Comparison of ENCODE assay signal across 9 cellular contexts in the genomic region with DNA sequence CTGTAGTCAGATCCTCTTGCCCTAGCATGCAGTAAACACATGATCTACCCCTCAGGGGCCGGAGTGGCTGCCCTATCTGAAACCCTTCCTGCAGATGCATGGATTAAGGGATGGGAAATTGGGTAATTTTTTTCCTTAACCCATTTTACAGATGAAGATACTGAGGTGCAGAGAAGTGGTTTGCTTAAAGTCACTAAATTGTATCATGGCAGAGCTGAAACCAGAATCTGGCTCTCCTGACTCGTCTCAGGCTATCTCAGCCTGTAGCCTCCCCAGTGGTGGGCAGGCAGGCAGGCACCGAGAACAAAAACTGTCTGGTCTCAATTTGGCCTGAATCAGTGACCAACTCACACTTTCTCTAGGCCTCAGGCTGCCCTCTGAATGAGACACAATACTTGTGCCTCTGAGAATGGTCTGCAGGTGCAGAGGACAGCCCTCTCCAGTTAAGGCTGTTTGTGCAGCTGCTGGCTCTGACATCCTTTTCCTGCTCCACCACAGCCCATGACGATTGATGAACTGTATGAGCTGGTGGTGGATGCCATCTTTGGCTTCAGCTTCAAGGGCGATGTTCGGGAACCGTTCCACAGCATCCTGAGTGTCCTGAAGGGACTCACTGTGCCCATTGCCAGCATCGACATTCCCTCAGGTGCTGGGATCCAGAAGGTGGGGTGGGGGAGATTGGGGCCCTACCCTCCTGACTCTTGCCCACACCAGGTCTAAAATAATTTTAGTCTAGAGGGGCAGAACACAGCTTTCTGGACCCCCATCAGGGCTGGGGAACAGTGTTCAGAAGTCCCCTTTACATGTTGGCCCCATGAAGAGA. TPM values are rescaled to one million over a fixed set of nuclear protein-coding genes. Genes with fewer than 3 reads are reported as not detected.
DNase-seq lines count a peak whose midpoint lies in the region; ATAC-seq, FAIRE-seq and TF ChIP-seq lines count a peak whose summit lies in the region.
"Had no signal": no experiment of that assay in that cellular context is flagged by ENCODE, and none has a peak within 500 bp of the region (broad histone marks: within the 10 kb centered on the region; RNA-seq: fewer than 3 reads in every experiment).

No MANE protein-coding gene starts in this region.

- H3K27me3 ChIP-seq in HCT116 (ENCODE audit: insufficient read depth, low read length) (no peaks in the 10 kb centered on the region), K562 (ENCODE audit: control insufficient read depth in 2 of 2, insufficient read depth in 2 of 2, low read length in 2 of 2) (no peaks in the 10 kb centered on the region), psoas muscle (ENCODE audit: insufficient read depth in 3 of 3, low read length in 2 of 3) (no peaks in the 10 kb centered on the region), adrenal gland (no peaks in the 10 kb centered on the region)
- H3K27me3 ChIP-seq: right atrium auricular region, thyroid gland had no signal

- peak overlapping the region; percentile 60 to 95 for H3K4me3 ChIP-seq in HCT116 (replicated peaks in 1 of 2; ENCODE audit: low read depth in 1 of 2, low read length in 2 of 2)
- peak overlapping the region; percentile 88; the same call in 1 of the 2 replicates for H3K4me3 ChIP-seq in K562
- H3K4me3 ChIP-seq in psoas muscle, result peak overlapping the region; percentile 83
- H3K4me3 ChIP-seq in adrenal gland, result no peak overlapping the region

- BruUV-seq in HCT116 (replicated peaks; lab: Mats Ljungman, UMichigan) (no TSS peak), K562 (replicated peaks; lab: Mats Ljungman, UMichigan) (no TSS peak)

- ATAC-seq in HCT116 (no peak), K562 (no peak), psoas muscle (no peak), HG02852 (IDR thresholded peaks at IDR 0.05; ENCODE audit: unreplicated experiment) (no peak)

- TF ChIP-seq POLR2A in HCT116 (IDR thresholded peaks at IDR 0.05; ENCODE audit: borderline replicate concordance, extremely low read depth, insufficient read depth, insufficient read length) (no peak), K562 (conservative IDR thresholded peaks at IDR 0.05) (peak; percentile 15; the same call in 1 of the 2 replicates), adrenal gland (IDR thresholded peaks at IDR 0.05) (no peak)

- H3K9ac ChIP-seq in HCT116 (ENCODE audit: low read length) (peak overlapping the region; percentile 97), K562 (ENCODE audit: insufficient read depth in 1 of 2, low read depth in 2 of 2, low read length in 2 of 2) (peak overlapping the region in 1 of 2 experiments; percentile 88; a peak in 3 of 4 replicates)

- in situ Hi-C loops in K562 (cut with MboI), result no loop called here

- intact Hi-C loops in HCT116 (cut with micrococcal nuclease) (no loop called here), K562 (cut with micrococcal nuclease) (no loop called here), psoas muscle (cut with DNase I) (no loop called here), adrenal gland (cut with DNase I) (no loop called here)

- H3K79me2 ChIP-seq in HCT116 (ENCODE audit: insufficient read depth, low read length) (peaks cover 33% of the 10 kb centered on the region; the same call in 1 of the 2 replicates), K562 (ENCODE audit: control insufficient read depth, insufficient read depth, low read length) (peaks cover 27% of the 10 kb centered on the region)

- H3K9me3 ChIP-seq in HCT116 (ENCODE audit: control insufficient read depth in 1 of 2, insufficient read depth in 1 of 2, low read depth in 1 of 2, low read length in 2 of 2) (no peaks in the 10 kb centered on the region), K562 (replicated peaks; ENCODE audit: control insufficient read depth, insufficient read depth, low read depth, low read length) (no peaks in the 10 kb centered on the region), psoas muscle (no peaks in the 10 kb centered on the region), adrenal gland (replicated peaks in 1 of 3) (no peaks in the 10 kb centered on the region)
- H3K9me3 ChIP-seq: right atrium auricular region, thyroid gland had no signal

- H3K27ac ChIP-seq in HCT116 (ENCODE audit: low read depth, low read length) (peak overlapping the region; percentile 89), K562 (ENCODE audit: extremely low read depth, low read depth, low read length) (no peak overlapping the region), psoas muscle (no peak overlapping the region), adrenal gland (no peak overlapping the region)

- TF ChIP-seq EP300 in K562 (IDR thresholded peaks at IDR 0.05; ENCODE audit: low read length), result no peak

- H2AFZ ChIP-seq in HCT116 (ENCODE audit: low read depth, low read length, poor library complexity, severe bottlenecking) (no peak overlapping the region), K562 (ENCODE audit: low read depth, low read length) (no peak overlapping the region)

- H3K9me2 ChIP-seq in HCT116 (ENCODE audit: insufficient read depth), result no peaks in the 10 kb centered on the region

- H3K4me1 ChIP-seq in HCT116 (ENCODE audit: control insufficient read depth in 1 of 2, insufficient read depth in 2 of 2, low read length in 2 of 2), result peaks cover 4 to 19% of the 10 kb centered on the region in 2 experiments; a peak in 2 of 4 replicates
- H3K4me1 ChIP-seq in K562 (replicated peaks in 1 of 2; ENCODE audit: control insufficient read depth in 2 of 2, insufficient read depth in 2 of 2, low read length in 2 of 2), result peaks cover 7 to 15% of the 10 kb centered on the region in 2 experiments; a peak in 4 of 5 replicates
- peaks cover 12% of the 10 kb centered on the region for H3K4me1 ChIP-seq in psoas muscle
- H3K4me1 ChIP-seq in adrenal gland (replicated peaks in 1 of 2), result peaks cover 6 to 13% of the 10 kb centered on the region in 2 donors

- POLR2A ChIA-PET in HCT116 (lab: Charles Lee), result interaction anchor here (1.1 kb wide), 2 partner anchors 68 to 91 kb away, joined by 3 read pairs; no protein-coding TSS in a partner anchor
- POLR2A ChIA-PET in K562 (lab: Yijun Ruan, JAX), result interaction anchor here (0.6 to 2.6 kb wide), 13 partner anchors 7 to 869 kb away, joined by 3 to 13 read pairs (median 4); a partner anchor contains a TSS

- H3K36me3 ChIP-seq in HCT116 (ENCODE audit: control insufficient read depth in 1 of 2, insufficient read depth in 2 of 2, low read length in 2 of 2), result peaks cover 28 to 50% of the 10 kb centered on the region in 2 experiments; a peak in 3 of 4 replicates
- H3K36me3 ChIP-seq in K562 (ENCODE audit: control insufficient read depth, insufficient read depth, low read length), result peaks cover 61% of the 10 kb centered on the region
- H3K36me3 ChIP-seq in psoas muscle (ENCODE audit: insufficient read depth in 1 of 2, low read depth in 1 of 2), result peaks cover 16 to 57% of the 10 kb centered on the region in 2 donors
- peaks cover 0 to 37% of the 10 kb centered on the region in 2 donors for H3K36me3 ChIP-seq in adrenal gland (replicated peaks in 1 of 2)

- RAD21 ChIA-PET in HCT116 (lab: Charles Lee; ENCODE audit: low non-redundant PET in 1 of 2, low total read pairs in 2 of 2, uncharacterized antibody in 2 of 2, unreplicated experiment in 2 of 2), result interaction anchor here in 1 of 2 experiments (0.7 kb wide), 1 partner anchor 300 kb away, joined by 3 read pairs; no protein-coding TSS in a partner anchor

- TF ChIP-seq RAD21 in HCT116 (IDR thresholded peaks at IDR 0.05; ENCODE audit: low read depth) (no peak), K562 (CRISPR knock-in tag; conservative IDR thresholded peaks at IDR 0.05 in 1 of 2, IDR thresholded peaks at IDR 0.05 in 1 of 2) (no peak)

- H3K4me2 ChIP-seq in HCT116 (ENCODE audit: low read length) (peak overlapping the region; percentile 84), K562 (ENCODE audit: insufficient read depth, low read length) (peak overlapping the region; percentile 96; the same call in 1 of the 2 replicates)

- no peak for DNase-seq in HCT116 (ENCODE audit: low read depth, low spot score)
- peak; percentile 42 for DNase-seq in NCI-H2196 treated with DMSO at 0.1 percent for 48 hours (lab: John Stamatoyannopoulos, UW; ENCODE audit: unreplicated experiment)
- DNase-seq in K562 (ENCODE audit: extremely low read depth in 1 of 4, low spot score in 3 of 4), result no peak
- DNase-seq in psoas muscle, result no peak
- DNase-seq in adrenal gland, result no peak
- DNase-seq in iPS-NIHi7 (ENCODE audit: extremely low spot score), result no peak
- DNase-seq: thyroid gland had no signal

- 78% methylated on average over 8 of the region's 8 CpGs for WGBS in K562 (ENCODE audit: insufficient coverage, low coverage, missing lambda C conversion rate)
- 66 to 74% (median 66%) methylated on average over 8 of the region's 8 CpGs for WGBS in psoas muscle, 3 donors
- WGBS in adrenal gland, 4 donors, result 60 to 83% (median 76%) methylated on average over 7 to 8 of the region's 8 CpGs

- FAIRE-seq in K562 (lab: Jason Lieb, UNC), result no peak

- TF ChIP-seq CTCF in HCT116 (IDR thresholded peaks at IDR 0.05 in 2 of 3, conservative IDR thresholded peaks at IDR 0.05 in 1 of 3; ENCODE audit: borderline replicate concordance in 1 of 3, insufficient read depth in 1 of 3, low read depth in 2 of 3, low read length in 2 of 3) (no peak), K562 (IDR thresholded peaks at IDR 0.05 in 2 of 3, conservative IDR thresholded peaks at IDR 0.05 in 1 of 3; ENCODE audit: insufficient read depth in 2 of 3, low read depth in 1 of 3, low read length in 3 of 3) (no peak), psoas muscle (IDR thresholded peaks at IDR 0.05) (no peak), adrenal gland (IDR thresholded peaks at IDR 0.05) (no peak)

- H4K20me1 ChIP-seq in HCT116 (ENCODE audit: insufficient read depth), result no peaks in the 10 kb centered on the region
- no peaks in the 10 kb centered on the region for H4K20me1 ChIP-seq in K562 (replicated peaks; ENCODE audit: control insufficient read depth, insufficient read depth, low read length)

- CTCF ChIA-PET in HCT116 (lab: Charles Lee), result interaction anchor here (1.3 to 2.3 kb wide), 4 partner anchors 9 to 96 kb away, joined by 4 to 12 read pairs (median 6); a partner anchor contains a TSS
- CTCF ChIA-PET in K562 (lab: Yijun Ruan, JAX; ENCODE audit: low intra/inter-chr PET ratio), result no interaction called here

- no peaks in the 10 kb centered on the region for H3K9me1 ChIP-seq in K562 (ENCODE audit: control insufficient read depth, insufficient read depth, low read length)

RNA-seq across cellular contexts. Expression of a gene that starts 1.5 kb away (rescaled TPM):
- total RNA-seq in HCT116 (2021; ENCODE audit: unreplicated experiment), result 139 TPM
- 130 and 140 TPM in 2 replicates for polyA plus RNA-seq in HCT116 (2012)
- total RNA-seq in K562 (2011; cell fraction: chromatin; rRNA removed; ENCODE audit: low replicate concordance), result 43.8 and 126 TPM in 2 replicates
- 112 and 139 TPM in 2 replicates for total RNA-seq in K562 (2011; cell fraction: nucleolus; rRNA removed)
- total RNA-seq in K562 (2011; cell fraction: nucleoplasm; rRNA removed), result 102 TPM in 2 replicates
- total RNA-seq in K562 (2014; rRNA removed), result 122 and 150 TPM in 2 replicates
- total RNA-seq in K562 (2014; rRNA removed; fragmentation: Illumina TruSeq; extraction: Trizol), result 76.6 and 99.9 TPM in 2 replicates
- 90.0 and 93.1 TPM in 2 replicates for total RNA-seq in K562 (2015; rRNA removed; fragmentation: Illumina TruSeq; extraction: Trizol)
- 112 and 113 TPM in 2 replicates for total RNA-seq in K562 (2021)
- 38.4 and 66.9 TPM in 2 replicates for polyA plus RNA-seq in K562 (2011; rRNA removed)
- polyA plus RNA-seq in K562 (2011; cell fraction: cytosol; rRNA removed), result 81.6 and 136 TPM in 2 replicates
- polyA plus RNA-seq in K562 (2011; cell fraction: nucleus; rRNA removed), result 82.3 and 92.2 TPM in 2 replicates
- 106 and 111 TPM in 2 replicates for polyA plus RNA-seq in K562 (2012)
- polyA plus RNA-seq in K562 (2014; fragmentation: Illumina TruSeq; extraction: Trizol), result 136 and 137 TPM in 2 replicates
- 10 to 100 TPM; 27.3 to 38.2 TPM for polyA plus RNA-seq in K562 (2014; fragmentation: Nextera tagmentation; extraction: Ambion mirVana)
- polyA plus RNA-seq in K562 (2014; rRNA removed), result 77.2 and 85.8 TPM in 2 replicates
- polyA minus RNA-seq in K562 (2011; rRNA and poly(A)+ RNA removed), result 31.2 and 45.6 TPM in 2 replicates
- polyA minus RNA-seq in K562 (2011; cell fraction: cytosol; rRNA and poly(A)+ RNA removed), result 23.6 and 34.6 TPM in 2 replicates
- 40.1 and 65.3 TPM in 2 replicates for polyA minus RNA-seq in K562 (2011; cell fraction: nucleus; rRNA and poly(A)+ RNA removed)
- total RNA-seq in psoas muscle, result 10 to 100 TPM; 44.3 to 77.5 (median 70.8) TPM
- 10 to 100 TPM; 62.6 to 74.4 (median 67.5) TPM for polyA plus RNA-seq in psoas muscle
- total RNA-seq in adrenal gland, result 100 to 1,000 TPM in 5 of 8 donors, 10 to 100 TPM in 3; 88.7 to 132 (median 107) TPM
- polyA plus RNA-seq in adrenal gland, result 100 to 1,000 TPM in 1 of 3 donors, 10 to 100 TPM in 2; 49.4 to 124 (median 69.9) TPM

RNA-seq across cellular contexts. Expression of a gene that starts 8.2 kb away (rescaled TPM):
- total RNA-seq in HCT116 (2021; ENCODE audit: unreplicated experiment) (39.4 TPM), K562 (2014; rRNA removed) (43.7 and 47.5 TPM in 2 replicates), K562 (2014; rRNA removed; fragmentation: Illumina TruSeq; extraction: Trizol) (73.1 and 76.5 TPM in 2 replicates), K562 (2015; rRNA removed; fragmentation: Illumina TruSeq; extraction: Trizol) (75.8 and 79.5 TPM in 2 replicates), K562 (2021) (45.8 and 51.4 TPM in 2 replicates), psoas muscle (10 to 100 TPM; 30.6 to 77.5 (median 69.6) TPM), adrenal gland (10 to 100 TPM in 7 of 8 donors, 1 to 10 TPM in 1; 7.8 to 42.4 (median 26.3) TPM)
- polyA plus RNA-seq in HCT116 (2012), result 24.9 and 33.0 TPM in 2 replicates
- 75.8 and 111 TPM in 2 replicates for total RNA-seq in K562 (2011; cell fraction: chromatin; rRNA removed; ENCODE audit: low replicate concordance)
- 69.5 and 70.0 TPM in 2 replicates for total RNA-seq in K562 (2011; cell fraction: nucleolus; rRNA removed)
- total RNA-seq in K562 (2011; cell fraction: nucleoplasm; rRNA removed), result 69.2 and 102 TPM in 2 replicates
- polyA plus RNA-seq in K562 (2011; rRNA removed) (51.5 and 57.9 TPM in 2 replicates), K562 (2014; fragmentation: Illumina TruSeq; extraction: Trizol) (94.7 and 105 TPM in 2 replicates), K562 (2014; fragmentation: Nextera tagmentation; extraction: Ambion mirVana) (10 to 100 TPM; 82.1 to 90.8 TPM), K562 (2014; rRNA removed) (53.9 and 59.3 TPM in 2 replicates), psoas muscle (100 to 1,000 TPM in 2 of 3 donors, 10 to 100 TPM in 1; 55.0 to 110 (median 103) TPM), adrenal gland (10 to 100 TPM; 13.9 to 72.2 (median 39.3) TPM)
- polyA plus RNA-seq in K562 (2011; cell fraction: cytosol; rRNA removed), result 29.4 and 32.0 TPM in 2 replicates
- 51.1 and 51.7 TPM in 2 replicates for polyA plus RNA-seq in K562 (2011; cell fraction: nucleus; rRNA removed)
- polyA plus RNA-seq in K562 (2012), result 27.1 and 86.2 TPM in 2 replicates
- polyA minus RNA-seq in K562 (2011; rRNA and poly(A)+ RNA removed), result 72.9 and 74.3 TPM in 2 replicates
- 17.4 and 29.2 TPM in 2 replicates for polyA minus RNA-seq in K562 (2011; cell fraction: cytosol; rRNA and poly(A)+ RNA removed)
- polyA minus RNA-seq in K562 (2011; cell fraction: nucleus; rRNA and poly(A)+ RNA removed), result 49.8 and 60.9 TPM in 2 replicates

RNA-seq across cellular contexts. Expression of a gene that starts 13.6 kb away (rescaled TPM):
- total RNA-seq in HCT116 (2021; ENCODE audit: unreplicated experiment) (not detected), K562 (2014; rRNA removed) (not detected in 2 replicates), K562 (2014; rRNA removed; fragmentation: Illumina TruSeq; extraction: Trizol) (not detected in 2 replicates), K562 (2015; rRNA removed; fragmentation: Illumina TruSeq; extraction: Trizol) (not detected in 2 replicates), K562 (2021) (not detected in 2 replicates), psoas muscle (under 1 TPM in 1 of 4 donors, not detected in 3; 0.69 TPM), adrenal gland (not detected)
- polyA plus RNA-seq in HCT116 (2012), result 0.10 and 0.21 TPM in 2 replicates
- total RNA-seq in K562 (2011; cell fraction: chromatin; rRNA removed; ENCODE audit: low replicate concordance), result not detected in 2 replicates
- total RNA-seq in K562 (2011; cell fraction: nucleolus; rRNA removed), result not detected in 2 replicates
- not detected in 2 replicates for total RNA-seq in K562 (2011; cell fraction: nucleoplasm; rRNA removed)
- polyA plus RNA-seq in K562 (2011; rRNA removed) (not detected in 2 replicates), K562 (2014; fragmentation: Illumina TruSeq; extraction: Trizol) (not detected in 2 replicates), K562 (2014; fragmentation: Nextera tagmentation; extraction: Ambion mirVana) (not detected), K562 (2014; rRNA removed) (not detected in 2 replicates), psoas muscle (under 1 TPM in 2 of 3 donors, not detected in 1; 0.12 to 0.13 TPM), adrenal gland (under 1 TPM in 1 of 3 donors, not detected in 2; 0.20 TPM)
- polyA plus RNA-seq in K562 (2011; cell fraction: cytosol; rRNA removed), result not detected in 2 replicates
- not detected in 2 replicates for polyA plus RNA-seq in K562 (2011; cell fraction: nucleus; rRNA removed)
- polyA plus RNA-seq in K562 (2012), result not detected in 2 replicates
- polyA minus RNA-seq in K562 (2011; rRNA and poly(A)+ RNA removed), result not detected in 2 replicates
- polyA minus RNA-seq in K562 (2011; cell fraction: cytosol; rRNA and poly(A)+ RNA removed), result not detected in 2 replicates
- polyA minus RNA-seq in K562 (2011; cell fraction: nucleus; rRNA and poly(A)+ RNA removed), result not detected in 2 replicates
- total RNA-seq: right atrium auricular region had no signal

RNA-seq across cellular contexts. Expression of a gene that starts 20.8 kb away (rescaled TPM):
- total RNA-seq in HCT116 (2021; ENCODE audit: unreplicated experiment) (38.8 TPM), K562 (2014; rRNA removed) (10.5 and 14.4 TPM in 2 replicates), K562 (2014; rRNA removed; fragmentation: Illumina TruSeq; extraction: Trizol) (6.4 and 8.4 TPM in 2 replicates), K562 (2015; rRNA removed; fragmentation: Illumina TruSeq; extraction: Trizol) (9.2 and 10.8 TPM in 2 replicates), K562 (2021) (14.1 and 16.6 TPM in 2 replicates), psoas muscle (under 1 TPM; 0.07 to 0.24 (median 0.16) TPM), adrenal gland (1 to 10 TPM in 3 of 8 donors, under 1 TPM in 5; 0.24 to 1.3 (median 0.80) TPM)
- 50.5 and 52.1 TPM in 2 replicates for polyA plus RNA-seq in HCT116 (2012)
- total RNA-seq in K562 (2011; cell fraction: chromatin; rRNA removed; ENCODE audit: low replicate concordance), result 82.6 and 114 TPM in 2 replicates
- 58.8 and 62.5 TPM in 2 replicates for total RNA-seq in K562 (2011; cell fraction: nucleolus; rRNA removed)
- 60.2 and 63.7 TPM in 2 replicates for total RNA-seq in K562 (2011; cell fraction: nucleoplasm; rRNA removed)
- polyA plus RNA-seq in K562 (2011; rRNA removed) (14.1 and 32.1 TPM in 2 replicates), K562 (2014; fragmentation: Illumina TruSeq; extraction: Trizol) (11.0 and 11.9 TPM in 2 replicates), K562 (2014; fragmentation: Nextera tagmentation; extraction: Ambion mirVana) (1 to 10 TPM; 1.4 TPM), K562 (2014; rRNA removed) (10.5 and 16.5 TPM in 2 replicates), psoas muscle (under 1 TPM; 0.01 to 0.17 (median 0.04) TPM), adrenal gland (1 to 10 TPM in 1 of 3 donors, under 1 TPM in 2; 0.16 to 2.2 (median 0.40) TPM)
- 9.2 and 12.7 TPM in 2 replicates for polyA plus RNA-seq in K562 (2011; cell fraction: cytosol; rRNA removed)
- polyA plus RNA-seq in K562 (2011; cell fraction: nucleus; rRNA removed), result 162 and 212 TPM in 2 replicates
- polyA plus RNA-seq in K562 (2012), result 12.9 and 29.3 TPM in 2 replicates
- polyA minus RNA-seq in K562 (2011; rRNA and poly(A)+ RNA removed), result 16.0 and 26.5 TPM in 2 replicates
- 7.9 and 16.4 TPM in 2 replicates for polyA minus RNA-seq in K562 (2011; cell fraction: cytosol; rRNA and poly(A)+ RNA removed)
- 23.0 and 48.5 TPM in 2 replicates for polyA minus RNA-seq in K562 (2011; cell fraction: nucleus; rRNA and poly(A)+ RNA removed)

RNA-seq across cellular contexts. Expression of a gene that starts 26.1 kb away (rescaled TPM):
- total RNA-seq in HCT116 (2021; ENCODE audit: unreplicated experiment), result 0.54 TPM
- polyA plus RNA-seq in HCT116 (2012), result 0.47 and 0.60 TPM in 2 replicates
- total RNA-seq in K562 (2011; cell fraction: chromatin; rRNA removed; ENCODE audit: low replicate concordance), result 1.4 TPM in 1 of 2 replicates, not detected in the other
- total RNA-seq in K562 (2011; cell fraction: nucleolus; rRNA removed), result 3.0 TPM in 2 replicates
- 0.53 and 0.88 TPM in 2 replicates for total RNA-seq in K562 (2011; cell fraction: nucleoplasm; rRNA removed)
- total RNA-seq in K562 (2014; rRNA removed), result 3.1 and 3.8 TPM in 2 replicates
- not detected in 2 replicates for total RNA-seq in K562 (2014; rRNA removed; fragmentation: Illumina TruSeq; extraction: Trizol)
- total RNA-seq in K562 (2015; rRNA removed; fragmentation: Illumina TruSeq; extraction: Trizol), result 0.14 and 0.19 TPM in 2 replicates
- 3.6 and 5.2 TPM in 2 replicates for total RNA-seq in K562 (2021)
- 0.39 and 0.76 TPM in 2 replicates for polyA plus RNA-seq in K562 (2011; rRNA removed)
- 1.3 and 4.1 TPM in 2 replicates for polyA plus RNA-seq in K562 (2011; cell fraction: cytosol; rRNA removed)
- 6.5 and 10.9 TPM in 2 replicates for polyA plus RNA-seq in K562 (2011; cell fraction: nucleus; rRNA removed)
- 0.95 and 3.3 TPM in 2 replicates for polyA plus RNA-seq in K562 (2012)
- 0.17 TPM in 1 of 2 replicates, not detected in the other for polyA plus RNA-seq in K562 (2014; fragmentation: Illumina TruSeq; extraction: Trizol)
- not detected for polyA plus RNA-seq in K562 (2014; fragmentation: Nextera tagmentation; extraction: Ambion mirVana)
- polyA plus RNA-seq in K562 (2014; rRNA removed), result 4.4 and 4.5 TPM in 2 replicates
- 0.35 TPM in 1 of 2 replicates, not detected in the other for polyA minus RNA-seq in K562 (2011; rRNA and poly(A)+ RNA removed)
- polyA minus RNA-seq in K562 (2011; cell fraction: cytosol; rRNA and poly(A)+ RNA removed), result not detected in 2 replicates
- polyA minus RNA-seq in K562 (2011; cell fraction: nucleus; rRNA and poly(A)+ RNA removed), result 3.1 and 3.8 TPM in 2 replicates
- total RNA-seq in psoas muscle, result 1 to 10 TPM in 1 of 4 donors, under 1 TPM in 3; 0.28 to 2.2 (median 0.58) TPM
- polyA plus RNA-seq in psoas muscle, result under 1 TPM; 0.56 to 0.79 (median 0.61) TPM
- 1 to 10 TPM in 2 of 8 donors, under 1 TPM in 3, not detected in 3; 0.27 to 1.5 (median 0.74) TPM for total RNA-seq in adrenal gland
- 1 to 10 TPM in 2 of 3 donors, not detected in 1; 2.2 to 3.1 TPM for polyA plus RNA-seq in adrenal gland

Comparison
In these comparisons a context has a peak if more than half of its experiments do, and no peak if none do; other contexts are left out.
1. H3K4me3 ChIP-seq: peak in HCT116 (2 of 2), K562 (single experiment) and psoas muscle (single experiment); none in adrenal gland (0 of 4).